Comparison of ENCODE assay signal across 13 cellular contexts in genomic region chr1:227343727-227344551, GRCh38. TPM values are rescaled to one million over a fixed set of nuclear protein-coding genes. Genes with fewer than 3 reads are reported as not detected.
DNase-seq lines count a peak whose midpoint lies in the region; FAIRE-seq and TF ChIP-seq lines count a peak whose summit lies in the region.
"Had no signal": no experiment of that assay in that cellular context is flagged by ENCODE, and none has a peak within 500 bp of the region (broad histone marks: within the 10 kb centered on the region; RNA-seq: fewer than 3 reads in every experiment).

No MANE protein-coding gene starts in this region.

- no peak for DNase-seq in H54 (ENCODE audit: insufficient read length, low spot score)
- DNase-seq in fibroblast of villous mesenchyme (ENCODE audit: low read depth): peak; percentile 92
- DNase-seq in skeletal muscle cell (ENCODE audit: low read depth): peak; percentile 91
- DNase-seq in NCI-H187 treated with DMSO at 0.1 percent for 48 hours (lab: John Stamatoyannopoulos, UW): no peak
- DNase-seq in ecto neural progenitor cell (ENCODE audit: low spot score): no peak
- DNase-seq in GM13976 (ENCODE audit: low spot score): no peak
- no peak for DNase-seq in MV-4-11 (lab: John Stamatoyannopoulos, UW)
- DNase-seq: activated T-cell treated with anti-CD3 and anti-CD28 coated beads, Interleukin-2, amount 50 U/mL, for 24 hours; cortex of kidney; NCI-H446; posterior cingulate gyrus; T-helper 2 cell had no signal

- H3K4me3 ChIP-seq in fibroblast of villous mesenchyme (ENCODE audit: low read depth, low read length) (no peak overlapping the region), skeletal muscle cell (ENCODE audit: low read depth, low read length) (no peak overlapping the region)

- FAIRE-seq in H54 (lab: Jason Lieb, UNC) (peak; percentile 89), TTC549 (lab: Jason Lieb, UNC) (peak; percentile 38)

- TF ChIP-seq POLR2A in H54 (IDR thresholded peaks at IDR 0.05; ENCODE audit: low read depth, low read length): no peak

- in situ Hi-C loops in GM13976 (cut with MboI; ENCODE audit: low sequenced_read_pairs, unreplicated experiment): no loop called here

- TF ChIP-seq CTCF in fibroblast of villous mesenchyme (IDR thresholded peaks at IDR 0.05; ENCODE audit: insufficient read depth, low read depth, low read length) (no peak), GM13976 (IDR thresholded peaks at IDR 0.05; ENCODE audit: borderline replicate concordance, control extremely low read depth, extremely low read depth, insufficient read depth, missing control alignments) (no peak)

RNA-seq across cellular contexts. Expression of gene CDC42BPA, which starts 25.6 kb away (rescaled TPM):
- total RNA-seq in fibroblast of villous mesenchyme: 112 and 113 TPM in 2 replicates

Comparison
In these comparisons a context has a peak if more than half of its experiments do, and no peak if none do; other contexts are left out.
1. DNase-seq: peak in fibroblast of villous mesenchyme (single experiment) and skeletal muscle cell (single experiment); none in H54 (single experiment), NCI-H187 treated with DMSO at 0.1 percent for 48 hours (single experiment), ecto neural progenitor cell (single experiment), GM13976 (single experiment) and MV-4-11 (single experiment).